Comparison of ENCODE assay signal across 9 cellular contexts in the genomic region with DNA sequence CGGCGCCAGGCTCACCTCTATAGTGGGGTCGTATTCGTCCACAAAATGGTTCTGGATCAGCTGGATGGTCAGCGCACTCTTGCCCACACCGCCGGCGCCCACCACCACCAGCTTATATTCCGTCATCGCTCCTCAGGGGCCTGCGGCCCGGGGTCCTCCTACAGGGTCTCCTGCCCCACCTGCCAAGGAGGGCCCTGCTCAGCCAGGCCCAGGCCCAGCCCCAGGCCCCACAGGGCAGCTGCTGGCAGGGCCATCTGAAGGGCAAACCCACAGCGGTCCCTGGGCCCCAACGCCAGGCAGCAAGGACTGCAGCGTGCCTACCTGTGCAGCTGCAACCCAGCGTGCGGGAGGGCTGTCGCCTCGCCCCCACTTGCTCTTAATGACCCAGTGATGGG.
DNase-seq lines count a peak whose midpoint lies in the region; ATAC-seq and TF ChIP-seq lines count a peak whose summit lies in the region.
"Had no signal": no experiment of that assay in that cellular context is flagged by ENCODE, and none has a peak within 500 bp of the region (broad histone marks: within the 10 kb centered on the region; RNA-seq: fewer than 3 reads in every experiment).

No MANE protein-coding gene starts in this region.

- H3K27ac Mint-ChIP-seq in stimulated activated naive CD8-positive, alpha-beta T cell treated with anti-CD3 and anti-CD28 coated beads, Interleukin-15, Interleukin-2, amounts not matched to agents 100 ng/mL and 50 ng/mL, for 24 hours = no peak overlapping the region

- peaks cover 0 to 30% of the 10 kb centered on the region in 2 donors for H3K4me1 ChIP-seq in muscle layer of duodenum (ENCODE audit: control insufficient read depth in 1 of 2, insufficient read depth in 2 of 2, low read length in 2 of 2)

- H3K27ac ChIP-seq in coronary artery (no peak overlapping the region), muscle layer of duodenum (ENCODE audit: low read length) (no peak overlapping the region)

- no peaks in the 10 kb centered on the region for H3K27me3 ChIP-seq in muscle layer of duodenum (ENCODE audit: low read depth, low read length)

- peak overlapping the region; percentile 76 for H3K4me3 Mint-ChIP-seq in stimulated activated naive CD8-positive, alpha-beta T cell treated with anti-CD3 and anti-CD28 coated beads, Interleukin-15, Interleukin-2, amounts not matched to agents 100 ng/mL and 50 ng/mL, for 24 hours

- peaks cover 8% of the 10 kb centered on the region for H3K36me3 Mint-ChIP-seq in stimulated activated naive CD8-positive, alpha-beta T cell treated with anti-CD3 and anti-CD28 coated beads, Interleukin-15, Interleukin-2, amounts not matched to agents 100 ng/mL and 50 ng/mL, for 24 hours (ENCODE audit: low read depth)

- peaks cover 0 to 27% of the 10 kb centered on the region in 2 donors for H3K36me3 ChIP-seq in muscle layer of duodenum (ENCODE audit: control insufficient read depth in 1 of 2, insufficient read depth in 2 of 2, low read length in 2 of 2)

- no peak for TF ChIP-seq CTCF in coronary artery (IDR thresholded peaks at IDR 0.05)

- peak overlapping the region; percentile 89 for H3K4me3 ChIP-seq in coronary artery
- H3K4me3 ChIP-seq in muscle layer of duodenum (ENCODE audit: low read depth in 1 of 2, low read length in 2 of 2) = peak overlapping the region; percentile 62 to 88

- no peak for ATAC-seq in stimulated activated naive CD8-positive, alpha-beta T cell treated with anti-CD3 and anti-CD28 coated beads, Interleukin-15, Interleukin-2, amounts not matched to agents 100 U/mL and 50 U/mL, for 24 hours
- no peak for ATAC-seq in HG02852 (IDR thresholded peaks at IDR 0.05; ENCODE audit: unreplicated experiment)

- H3K9me3 ChIP-seq in muscle layer of duodenum (ENCODE audit: control insufficient read depth in 1 of 2, low read length in 2 of 2) = no peaks in the 10 kb centered on the region

- H3K9me3 Mint-ChIP-seq in stimulated activated naive CD8-positive, alpha-beta T cell treated with anti-CD3 and anti-CD28 coated beads, Interleukin-15, Interleukin-2, amounts not matched to agents 100 ng/mL and 50 ng/mL, for 24 hours = no peaks in the 10 kb centered on the region

- H3K27me3 Mint-ChIP-seq in stimulated activated naive CD8-positive, alpha-beta T cell treated with anti-CD3 and anti-CD28 coated beads, Interleukin-15, Interleukin-2, amounts not matched to agents 100 ng/mL and 50 ng/mL, for 24 hours = no peaks in the 10 kb centered on the region

- peaks cover 11% of the 10 kb centered on the region for H3K4me1 Mint-ChIP-seq in stimulated activated naive CD8-positive, alpha-beta T cell treated with anti-CD3 and anti-CD28 coated beads, Interleukin-15, Interleukin-2, amounts not matched to agents 100 ng/mL and 50 ng/mL, for 24 hours (ENCODE audit: low read depth)

- no peak for DNase-seq in stimulated activated naive CD8-positive, alpha-beta T cell treated with anti-CD3 and anti-CD28 coated beads, Interleukin-15, Interleukin-2, amounts not matched to agents 100 U/mL and 50 U/mL, for 24 hours
- DNase-seq in coronary artery (ENCODE audit: low spot score) (no peak), NCI-H2029 (lab: John Stamatoyannopoulos, UW) (no peak), NCI-H2107 (lab: John Stamatoyannopoulos, UW) (no peak), NCI-H1105 treated with DMSO at 0.1 percent for 48 hours (lab: John Stamatoyannopoulos, UW) (no peak)
- DNase-seq: KG1 had no signal
